ENCODE assay signal across 8 cellular contexts in genomic region chr16:19884021-19884485, GRCh38.
DNase-seq lines count a peak whose midpoint lies in the region; ATAC-seq lines count a peak whose summit lies in the region.

No MANE protein-coding gene starts in this region.

- no peak overlapping the region for H3K27ac Mint-ChIP-seq in activated naive CD8-positive, alpha-beta T cell treated with anti-CD3 and anti-CD28 coated beads, Interleukin-2, amount 50 U/mL, for 24 hours
- no peak overlapping the region for H3K27ac Mint-ChIP-seq in stimulated activated memory B cell treated with anti-CD40 and anti-IgM and Interleukin-4, amounts not matched to agents 10 μg/mL and 1 μg/mL and 100 μg/mL, for 72 hours

- peak overlapping the region; percentile 26 for H3K4me3 Mint-ChIP-seq in activated naive CD8-positive, alpha-beta T cell treated with anti-CD3 and anti-CD28 coated beads, Interleukin-2, amount 50 U/mL, for 24 hours
- peak overlapping the region; percentile 44 for H3K4me3 Mint-ChIP-seq in stimulated activated memory B cell treated with anti-CD40 and anti-IgM and Interleukin-4, amounts not matched to agents 10 μg/mL and 1 μg/mL and 100 μg/mL, for 72 hours

- no peak for ATAC-seq in activated naive CD8-positive, alpha-beta T cell treated with anti-CD3 and anti-CD28 coated beads, Interleukin-2, amount 50 U/mL, for 24 hours
- ATAC-seq in stimulated activated memory B cell treated with anti-CD40 and anti-IgM and Interleukin-4, amounts not matched to agents 10 μg/mL and 1 μg/mL and 100 μg/mL, for 72 hours = no peak
- ATAC-seq in HG02970 (IDR thresholded peaks at IDR 0.05; ENCODE audit: low FRiP score, unreplicated experiment) (no peak), GM21515 (IDR thresholded peaks at IDR 0.05; ENCODE audit: unreplicated experiment) (no peak)

- DNase-seq in NCI-H2171 treated with DMSO at 0.1 percent for 48 hours (lab: John Stamatoyannopoulos, UW) (peak; percentile 12), NCI-H2171 (lab: John Stamatoyannopoulos, UW) (no peak), iPS-NIHi11 (ENCODE audit: low spot score) (peak; percentile 27), NCI-H187 treated with DMSO at 0.1 percent for 48 hours (lab: John Stamatoyannopoulos, UW) (no peak)
- no peak for DNase-seq in activated naive CD8-positive, alpha-beta T cell treated with anti-CD3 and anti-CD28 coated beads, Interleukin-2, amount 50 U/mL, for 24 hours

- H3K9me3 Mint-ChIP-seq in activated naive CD8-positive, alpha-beta T cell treated with anti-CD3 and anti-CD28 coated beads, Interleukin-2, amount 50 U/mL, for 24 hours = no peaks in the 10 kb centered on the region
- H3K9me3 Mint-ChIP-seq in stimulated activated memory B cell treated with anti-CD40 and anti-IgM and Interleukin-4, amounts not matched to agents 10 μg/mL and 1 μg/mL and 100 μg/mL, for 72 hours = no peaks in the 10 kb centered on the region

- H3K27me3 Mint-ChIP-seq in activated naive CD8-positive, alpha-beta T cell treated with anti-CD3 and anti-CD28 coated beads, Interleukin-2, amount 50 U/mL, for 24 hours = peaks cover 41% of the 10 kb centered on the region
- peaks cover 58% of the 10 kb centered on the region for H3K27me3 Mint-ChIP-seq in stimulated activated memory B cell treated with anti-CD40 and anti-IgM and Interleukin-4, amounts not matched to agents 10 μg/mL and 1 μg/mL and 100 μg/mL, for 72 hours

- H3K36me3 Mint-ChIP-seq in activated naive CD8-positive, alpha-beta T cell treated with anti-CD3 and anti-CD28 coated beads, Interleukin-2, amount 50 U/mL, for 24 hours (ENCODE audit: low read depth) = no peaks in the 10 kb centered on the region
- H3K36me3 Mint-ChIP-seq in stimulated activated memory B cell treated with anti-CD40 and anti-IgM and Interleukin-4, amounts not matched to agents 10 μg/mL and 1 μg/mL and 100 μg/mL, for 72 hours = no peaks in the 10 kb centered on the region

- H3K4me1 Mint-ChIP-seq in activated naive CD8-positive, alpha-beta T cell treated with anti-CD3 and anti-CD28 coated beads, Interleukin-2, amount 50 U/mL, for 24 hours = peaks cover 24% of the 10 kb centered on the region
- H3K4me1 Mint-ChIP-seq in stimulated activated memory B cell treated with anti-CD40 and anti-IgM and Interleukin-4, amounts not matched to agents 10 μg/mL and 1 μg/mL and 100 μg/mL, for 72 hours = peaks cover 35% of the 10 kb centered on the region

Comparison
In these comparisons a context has a peak if more than half of its experiments do, and no peak if none do; other contexts are left out.
1. DNase-seq: peak in NCI-H2171 treated with DMSO at 0.1 percent for 48 hours (single experiment) and iPS-NIHi11 (single experiment); none in NCI-H2171 (single experiment), activated naive CD8-positive, alpha-beta T cell treated with anti-CD3 and anti-CD28 coated beads, Interleukin-2, amount 50 U/mL, for 24 hours (single experiment) and NCI-H187 treated with DMSO at 0.1 percent for 48 hours (single experiment).